Comparison of ENCODE assay signal across 22 cellular contexts in the genomic region with DNA sequence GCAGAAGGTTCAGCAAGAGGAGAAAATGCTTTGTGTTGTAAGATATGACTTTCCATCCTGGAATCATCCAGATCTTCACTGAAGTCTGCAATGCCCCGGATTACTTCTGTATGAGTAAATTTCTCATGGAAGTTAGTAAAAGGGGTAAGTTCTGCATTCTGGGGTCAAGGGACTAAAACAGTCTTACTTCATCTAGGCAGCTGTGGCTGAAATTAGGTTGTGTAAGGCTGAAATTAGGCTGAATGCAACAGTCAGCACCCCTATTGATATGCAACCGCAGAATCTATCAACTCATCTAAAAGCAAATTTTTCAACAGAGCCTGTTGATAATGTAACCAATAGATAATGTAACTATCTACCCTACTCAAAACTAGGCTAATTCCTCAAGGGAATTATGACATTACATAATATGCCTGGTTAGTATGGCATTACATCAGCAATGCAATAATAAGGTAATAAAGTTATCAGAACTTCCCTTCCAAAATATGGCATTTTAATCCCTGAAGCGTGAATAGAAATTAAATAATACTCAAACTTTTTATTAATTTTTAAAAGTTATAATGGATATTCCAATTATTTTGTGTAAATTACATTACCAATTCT.
"Had no signal": no experiment of that assay in that cellular context is flagged by ENCODE, and none has a peak within 500 bp of the region (broad histone marks: within the 10 kb centered on the region; RNA-seq: fewer than 3 reads in every experiment).

No MANE protein-coding gene starts in this region.

- H3K9me3 Mint-ChIP-seq: activated B cell treated with CpG ODN at 0.5 μM for 24 hours; activated CD4-positive, alpha-beta memory T cell treated with anti-CD3 and anti-CD28 coated beads for 36 hours; stimulated activated memory B cell treated with anti-CD40 and anti-IgM and Interleukin-4, amounts not matched to agents 10 μg/mL and 1 μg/mL and 100 μg/mL, for 72 hours; type B pancreatic cell had no signal

- FAIRE-seq: colon had no signal

- H3K27me3 Mint-ChIP-seq: activated B cell treated with CpG ODN at 0.5 μM for 24 hours, type B pancreatic cell had no signal

- H3K27ac Mint-ChIP-seq: activated B cell treated with CpG ODN at 0.5 μM for 24 hours; activated CD4-positive, alpha-beta memory T cell treated with anti-CD3 and anti-CD28 coated beads for 36 hours; activated naive CD8-positive, alpha-beta T cell treated with anti-CD3 and anti-CD28 coated beads for 36 hours; stimulated activated memory B cell treated with anti-CD40 and anti-IgM and Interleukin-4, amounts not matched to agents 10 μg/mL and 1 μg/mL and 100 μg/mL, for 72 hours; type B pancreatic cell had no signal

- H3K4me3 Mint-ChIP-seq: activated B cell treated with CpG ODN at 0.5 μM for 24 hours; activated CD4-positive, alpha-beta memory T cell treated with anti-CD3 and anti-CD28 coated beads for 36 hours; activated naive CD8-positive, alpha-beta T cell treated with anti-CD3 and anti-CD28 coated beads for 36 hours; naive thymus-derived CD8-positive, alpha-beta T cell; stimulated activated memory B cell treated with anti-CD40 and anti-IgM and Interleukin-4, amounts not matched to agents 10 μg/mL and 1 μg/mL and 100 μg/mL, for 72 hours; type B pancreatic cell had no signal

- H3K27ac ChIP-seq: body of pancreas, dorsolateral prefrontal cortex, foreskin keratinocyte, hepatocyte, neutrophil, parathyroid adenoma, sigmoid colon, spleen, testis had no signal

- H3K27me3 ChIP-seq: body of pancreas, dorsolateral prefrontal cortex, foreskin keratinocyte, hepatocyte, neutrophil, sigmoid colon, spleen, testis had no signal

- H3K36me3 ChIP-seq: neutrophil, sigmoid colon, spleen had no signal

- H3K4me3 ChIP-seq: body of pancreas, dorsolateral prefrontal cortex, hepatocyte, sigmoid colon, spleen, testis had no signal

- H3K9me3 ChIP-seq: body of pancreas, neutrophil, sigmoid colon, testis had no signal

- H3K4me1 Mint-ChIP-seq: activated B cell treated with CpG ODN at 0.5 μM for 24 hours; stimulated activated memory B cell treated with anti-CD40 and anti-IgM and Interleukin-4, amounts not matched to agents 10 μg/mL and 1 μg/mL and 100 μg/mL, for 72 hours had no signal

- ATAC-seq: body of pancreas; foreskin keratinocyte; left cardiac atrium; naive thymus-derived CD8-positive, alpha-beta T cell; stimulated activated memory B cell treated with anti-CD40 and anti-IgM and Interleukin-4, amounts not matched to agents 10 μg/mL and 1 μg/mL and 100 μg/mL, for 72 hours had no signal

- H3K4me1 ChIP-seq: body of pancreas, testis had no signal

- DNase-seq: activated B cell treated with CpG ODN at 0.5 μM for 24 hours; activated CD4-positive, alpha-beta memory T cell treated with anti-CD3 and anti-CD28 coated beads for 36 hours; activated CD4-positive, alpha-beta T cell treated with anti-CD3 and anti-CD28 coated beads for 4 hours; activated naive CD8-positive, alpha-beta T cell treated with anti-CD3 and anti-CD28 coated beads for 36 hours; amygdala; body of pancreas; caudate nucleus; dorsolateral prefrontal cortex; foreskin keratinocyte; left cardiac atrium; mesenchymal stem cell; naive thymus-derived CD8-positive, alpha-beta T cell; sigmoid colon; spleen; stimulated activated CD4-positive, alpha-beta T cell treated with anti-CD3 and anti-CD28 coated beads, Interleukin-4, amount 100 ng/mL, for 4 hours; testis had no signal

- H3K36me3 Mint-ChIP-seq: activated CD4-positive, alpha-beta memory T cell treated with anti-CD3 and anti-CD28 coated beads for 36 hours; activated naive CD8-positive, alpha-beta T cell treated with anti-CD3 and anti-CD28 coated beads for 36 hours; naive thymus-derived CD8-positive, alpha-beta T cell; stimulated activated memory B cell treated with anti-CD40 and anti-IgM and Interleukin-4, amounts not matched to agents 10 μg/mL and 1 μg/mL and 100 μg/mL, for 72 hours; type B pancreatic cell had no signal
